Comparison of ENCODE assay signal across 1 cellular context in genomic region chr2:3461781-3462492, GRCh38.
A peak's percentile ranks its signal among the peaks of the same experiment; 100 is the strongest.
TF ChIP-seq lines count a peak whose summit lies in the region.

No MANE protein-coding gene starts in this region.

TF ChIP-seq in GM12878, 131 proteins besides CTCF, POLR2A, EP300 and RAD21 (continued from another document):
- peak; percentile 59 to 61 for TF ChIP-seq IKZF2 (IDR thresholded peaks at IDR 0.05)
- TF ChIP-seq PKNOX1 (IDR thresholded peaks at IDR 0.05) = peak; percentile 53; the same call in 1 of the 2 replicates
- no peak for TF ChIP-seq STAT3 (IDR thresholded peaks at IDR 0.05; ENCODE audit: low read depth, low read length)
- peak in 1 of 2 experiments; percentile 37; a peak in 1 of 4 replicates for TF ChIP-seq BHLHE40 (IDR thresholded peaks at IDR 0.05; ENCODE audit: borderline replicate concordance in 1 of 2, low read depth in 2 of 2, low read length in 1 of 2)
- TF ChIP-seq ZNF384 (IDR thresholded peaks at IDR 0.05; ENCODE audit: borderline replicate concordance, low read depth, low read length) = peak; percentile 53; the same call in 1 of the 2 replicates
- TF ChIP-seq NFIC (IDR thresholded peaks at IDR 0.05; ENCODE audit: low read depth, low read length) = peak; percentile 45; the same call in 1 of the 2 replicates
- TF ChIP-seq SP1 (IDR thresholded peaks at IDR 0.05; ENCODE audit: low read depth, low read length) = no peak
- TF ChIP-seq SKIL (IDR thresholded peaks at IDR 0.05; ENCODE audit: low read depth, poor library complexity, severe bottlenecking) = peak; percentile 78
- TF ChIP-seq MTA2 (IDR thresholded peaks at IDR 0.05; ENCODE audit: low read depth) = peak; percentile 73; the same call in 1 of the 2 replicates
- TF ChIP-seq, protein P1, sequence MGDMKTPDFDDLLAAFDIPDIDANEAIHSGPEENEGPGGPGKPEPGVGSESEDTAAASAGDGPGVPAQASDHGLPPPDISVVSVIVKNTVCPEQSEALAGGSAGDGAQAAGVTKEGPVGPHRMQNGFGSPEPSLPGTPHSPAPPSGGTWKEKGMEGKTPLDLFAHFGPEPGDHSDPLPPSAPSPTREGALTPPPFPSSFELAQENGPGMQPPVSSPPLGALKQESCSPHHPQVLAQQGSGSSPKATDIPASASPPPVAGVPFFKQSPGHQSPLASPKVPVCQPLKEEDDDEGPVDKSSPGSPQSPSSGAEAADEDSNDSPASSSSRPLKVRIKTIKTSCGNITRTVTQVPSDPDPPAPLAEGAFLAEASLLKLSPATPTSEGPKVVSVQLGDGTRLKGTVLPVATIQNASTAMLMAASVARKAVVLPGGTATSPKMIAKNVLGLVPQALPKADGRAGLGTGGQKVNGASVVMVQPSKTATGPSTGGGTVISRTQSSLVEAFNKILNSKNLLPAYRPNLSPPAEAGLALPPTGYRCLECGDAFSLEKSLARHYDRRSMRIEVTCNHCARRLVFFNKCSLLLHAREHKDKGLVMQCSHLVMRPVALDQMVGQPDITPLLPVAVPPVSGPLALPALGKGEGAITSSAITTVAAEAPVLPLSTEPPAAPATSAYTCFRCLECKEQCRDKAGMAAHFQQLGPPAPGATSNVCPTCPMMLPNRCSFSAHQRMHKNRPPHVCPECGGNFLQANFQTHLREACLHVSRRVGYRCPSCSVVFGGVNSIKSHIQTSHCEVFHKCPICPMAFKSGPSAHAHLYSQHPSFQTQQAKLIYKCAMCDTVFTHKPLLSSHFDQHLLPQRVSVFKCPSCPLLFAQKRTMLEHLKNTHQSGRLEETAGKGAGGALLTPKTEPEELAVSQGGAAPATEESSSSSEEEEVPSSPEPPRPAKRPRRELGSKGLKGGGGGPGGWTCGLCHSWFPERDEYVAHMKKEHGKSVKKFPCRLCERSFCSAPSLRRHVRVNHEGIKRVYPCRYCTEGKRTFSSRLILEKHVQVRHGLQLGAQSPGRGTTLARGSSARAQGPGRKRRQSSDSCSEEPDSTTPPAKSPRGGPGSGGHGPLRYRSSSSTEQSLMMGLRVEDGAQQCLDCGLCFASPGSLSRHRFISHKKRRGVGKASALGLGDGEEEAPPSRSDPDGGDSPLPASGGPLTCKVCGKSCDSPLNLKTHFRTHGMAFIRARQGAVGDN (IDR thresholded peaks at IDR 0.05) = peak; percentile 76; the same call in 1 of the 2 replicates
- TF ChIP-seq DPF2 (IDR thresholded peaks at IDR 0.05) = peak; percentile 40; the same call in 1 of the 2 replicates
- peak; percentile 37; the same call in 1 of the 2 replicates for TF ChIP-seq MXI1 (IDR thresholded peaks at IDR 0.05; ENCODE audit: low read depth, low read length)
- peak; percentile 93 for TF ChIP-seq MEF2B (IDR thresholded peaks at IDR 0.05; ENCODE audit: partially characterized antibody, poor library complexity, severe bottlenecking)
- TF ChIP-seq FOS (IDR thresholded peaks at IDR 0.05; ENCODE audit: borderline replicate concordance, extremely low read depth, insufficient read length) = no peak
- TF ChIP-seq ESRRA (IDR thresholded peaks at IDR 0.05; ENCODE audit: low read length) = no peak
- 0 out of 2 replicates have a peak, but pooled peaks have one; percentile 36 for TF ChIP-seq TCF3 (IDR thresholded peaks at IDR 0.05; ENCODE audit: borderline replicate concordance, insufficient read depth, low read depth, low read length)
- no peak for TF ChIP-seq SMAD1 (IDR thresholded peaks at IDR 0.05; ENCODE audit: low read depth, partially characterized antibody)
- TF ChIP-seq CHD2 (IDR thresholded peaks at IDR 0.05; ENCODE audit: borderline replicate concordance, low read depth, low read length) = no peak
- no peak for TF ChIP-seq BRCA1 (IDR thresholded peaks at IDR 0.05; ENCODE audit: low read depth, low read length)
- peak; percentile 48; the same call in 1 of the 2 replicates for TF ChIP-seq NR2F1 (conservative IDR thresholded peaks at IDR 0.05)
- TF ChIP-seq ZNF24 (IDR thresholded peaks at IDR 0.05) = peak; percentile 74
- TF ChIP-seq, protein P2, sequence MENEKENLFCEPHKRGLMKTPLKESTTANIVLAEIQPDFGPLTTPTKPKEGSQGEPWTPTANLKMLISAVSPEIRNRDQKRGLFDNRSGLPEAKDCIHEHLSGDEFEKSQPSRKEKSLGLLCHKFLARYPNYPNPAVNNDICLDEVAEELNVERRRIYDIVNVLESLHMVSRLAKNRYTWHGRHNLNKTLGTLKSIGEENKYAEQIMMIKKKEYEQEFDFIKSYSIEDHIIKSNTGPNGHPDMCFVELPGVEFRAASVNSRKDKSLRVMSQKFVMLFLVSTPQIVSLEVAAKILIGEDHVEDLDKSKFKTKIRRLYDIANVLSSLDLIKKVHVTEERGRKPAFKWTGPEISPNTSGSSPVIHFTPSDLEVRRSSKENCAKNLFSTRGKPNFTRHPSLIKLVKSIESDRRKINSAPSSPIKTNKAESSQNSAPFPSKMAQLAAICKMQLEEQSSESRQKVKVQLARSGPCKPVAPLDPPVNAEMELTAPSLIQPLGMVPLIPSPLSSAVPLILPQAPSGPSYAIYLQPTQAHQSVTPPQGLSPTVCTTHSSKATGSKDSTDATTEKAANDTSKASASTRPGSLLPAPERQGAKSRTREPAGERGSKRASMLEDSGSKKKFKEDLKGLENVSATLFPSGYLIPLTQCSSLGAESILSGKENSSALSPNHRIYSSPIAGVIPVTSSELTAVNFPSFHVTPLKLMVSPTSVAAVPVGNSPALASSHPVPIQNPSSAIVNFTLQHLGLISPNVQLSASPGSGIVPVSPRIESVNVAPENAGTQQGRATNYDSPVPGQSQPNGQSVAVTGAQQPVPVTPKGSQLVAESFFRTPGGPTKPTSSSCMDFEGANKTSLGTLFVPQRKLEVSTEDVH (IDR thresholded peaks at IDR 0.05; ENCODE audit: low read depth, partially characterized antibody) = peak; percentile 31
- TF ChIP-seq NBN (IDR thresholded peaks at IDR 0.05) = 0 out of 2 replicates have a peak, but pooled peaks have one; percentile 36
- TF ChIP-seq TCF12 (IDR thresholded peaks at IDR 0.05; ENCODE audit: low read depth, low read length) = peak; percentile 27; the same call in 1 of the 2 replicates
- peak; percentile 36 for TF ChIP-seq RAD51 (IDR thresholded peaks at IDR 0.05)
- TF ChIP-seq SMC3 (IDR thresholded peaks at IDR 0.05; ENCODE audit: borderline replicate concordance, low read length) = peak; percentile 82
- TF ChIP-seq, protein P3, sequence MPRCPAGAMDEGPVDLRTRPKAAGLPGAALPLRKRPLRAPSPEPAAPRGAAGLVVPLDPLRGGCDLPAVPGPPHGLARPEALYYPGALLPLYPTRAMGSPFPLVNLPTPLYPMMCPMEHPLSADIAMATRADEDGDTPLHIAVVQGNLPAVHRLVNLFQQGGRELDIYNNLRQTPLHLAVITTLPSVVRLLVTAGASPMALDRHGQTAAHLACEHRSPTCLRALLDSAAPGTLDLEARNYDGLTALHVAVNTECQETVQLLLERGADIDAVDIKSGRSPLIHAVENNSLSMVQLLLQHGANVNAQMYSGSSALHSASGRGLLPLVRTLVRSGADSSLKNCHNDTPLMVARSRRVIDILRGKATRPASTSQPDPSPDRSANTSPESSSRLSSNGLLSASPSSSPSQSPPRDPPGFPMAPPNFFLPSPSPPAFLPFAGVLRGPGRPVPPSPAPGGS (IDR thresholded peaks at IDR 0.05; ENCODE audit: borderline replicate concordance, insufficient read depth, low read depth, low read length, poor library complexity, severe bottlenecking) = peak; percentile 17
- TF ChIP-seq JUNB (IDR thresholded peaks at IDR 0.05) = peak; percentile 44; the same call in 1 of the 2 replicates
- peak; percentile 34 for TF ChIP-seq SMARCA5 (IDR thresholded peaks at IDR 0.05)
- peak; percentile 71 for TF ChIP-seq RELB (IDR thresholded peaks at IDR 0.05; ENCODE audit: low read depth)
